In genomic region chr10:74988055-74988773, GRCh38 we compare ENCODE assay signal across 17 cellular contexts.
A peak's percentile ranks its signal among the peaks of the same experiment; 100 is the strongest.
DNase-seq lines count a peak whose midpoint lies in the region; ATAC-seq and TF ChIP-seq lines count a peak whose summit lies in the region.
"Had no signal": no experiment of that assay in that cellular context is flagged by ENCODE, and none has a peak within 500 bp of the region (broad histone marks: within the 10 kb centered on the region; RNA-seq: fewer than 3 reads in every experiment).

No MANE protein-coding gene starts in this region.

- peaks cover 5% of the 10 kb centered on the region for H3K4me1 ChIP-seq in right cardiac atrium (ENCODE audit: control insufficient read depth, insufficient read depth, low read length)
- H3K4me1 ChIP-seq in vagina = peaks cover 29% of the 10 kb centered on the region
- H3K4me1 ChIP-seq: SJCRH30 had no signal

- no peaks in the 10 kb centered on the region for H3K27me3 ChIP-seq in right cardiac atrium (ENCODE audit: control insufficient read depth, insufficient read depth)
- no peaks in the 10 kb centered on the region for H3K27me3 ChIP-seq in vagina
- H3K27me3 ChIP-seq: right atrium auricular region, SJCRH30 had no signal

- H3K27ac ChIP-seq in right cardiac atrium (ENCODE audit: low read length) (no peak overlapping the region), angular gyrus (ENCODE audit: low read depth, low read length) (peak overlapping the region; percentile 72), vagina (peak overlapping the region; percentile 30)
- H3K27ac ChIP-seq: right atrium auricular region, SJCRH30 had no signal

- no peak for TF ChIP-seq POLR2A in vagina (IDR thresholded peaks at IDR 0.05)

- DNase-seq in Right ventricle myocardium superior (no peak), right cardiac atrium (no peak), iris pigment epithelial cell (ENCODE audit: low read depth) (peak; percentile 9), vagina (ENCODE audit: extremely low spot score in 2 of 2) (no peak), SHP77 (lab: John Stamatoyannopoulos, UW) (no peak), NCI-H2081 treated with DMSO at 0.1 percent for 48 hours (lab: John Stamatoyannopoulos, UW) (no peak), CD14-positive monocyte (ENCODE audit: low spot score) (no peak)
- DNase-seq: ACHN; activated CD4-positive, alpha-beta T cell treated with anti-CD3 and anti-CD28 coated beads, Interleukin-2, amount 50 U/mL, for 4 hours; cerebellar nuclear complex; HFFc6; Karpas-422; naive thymus-derived CD4-positive, alpha-beta T cell; SJCRH30; stimulated activated naive CD4-positive, alpha-beta T cell treated with Interleukin-2 at 50 U/mL for 16 hours had no signal

- H3K27ac Mint-ChIP-seq in CD14-positive monocyte = no peak overlapping the region

- no peaks in the 10 kb centered on the region for H3K4me1 Mint-ChIP-seq in CD14-positive monocyte

- intact Hi-C loops in Right ventricle myocardium superior (cut with DNase I) (no loop called here), right cardiac atrium (cut with DNase I) (no loop called here), vagina (cut with DNase I) (no loop called here), CD14-positive monocyte (cut with micrococcal nuclease) (no loop called here)

- no peak for TF ChIP-seq CTCF in vagina (IDR thresholded peaks at IDR 0.05)
- TF ChIP-seq CTCF in CD14-positive monocyte (IDR thresholded peaks at IDR 0.05) = no peak

- ATAC-seq in Right ventricle myocardium superior (ENCODE audit: poor library complexity) (peak; percentile 58), right cardiac atrium (no peak)
- ATAC-seq: naive thymus-derived CD4-positive, alpha-beta T cell had no signal

- H3K36me3 ChIP-seq in vagina = peaks cover 0 to 12% of the 10 kb centered on the region in 2 donors

- H3K27me3 Mint-ChIP-seq in CD14-positive monocyte (ENCODE audit: low read depth in 3 of 3) = no peaks in the 10 kb centered on the region
- H3K27me3 Mint-ChIP-seq: naive thymus-derived CD4-positive, alpha-beta T cell had no signal

- H3K9me3 Mint-ChIP-seq in CD14-positive monocyte = no peaks in the 10 kb centered on the region
- H3K9me3 Mint-ChIP-seq: HFFc6; naive thymus-derived CD4-positive, alpha-beta T cell had no signal

- peaks cover 37 to 40% of the 10 kb centered on the region in 2 donors for H3K36me3 Mint-ChIP-seq in CD14-positive monocyte

- no peak overlapping the region for H3K4me3 ChIP-seq in right cardiac atrium (ENCODE audit: low read length)
- H3K4me3 ChIP-seq in vagina = no peak overlapping the region
- H3K4me3 ChIP-seq: right atrium auricular region, SJCRH30 had no signal

- 43% methylated on average over 2 of the region's 2 CpGs for WGBS in right cardiac atrium

- H3K9me3 ChIP-seq in right cardiac atrium (ENCODE audit: control insufficient read depth, low read length) (no peaks in the 10 kb centered on the region), vagina (no peaks in the 10 kb centered on the region)
- H3K9me3 ChIP-seq: right atrium auricular region, SJCRH30 had no signal

- no peak overlapping the region for H3K4me3 Mint-ChIP-seq in CD14-positive monocyte
- H3K4me3 Mint-ChIP-seq: HFFc6; naive thymus-derived CD4-positive, alpha-beta T cell had no signal
